1 cellular context compared by ENCODE assay signal in the genomic region with DNA sequence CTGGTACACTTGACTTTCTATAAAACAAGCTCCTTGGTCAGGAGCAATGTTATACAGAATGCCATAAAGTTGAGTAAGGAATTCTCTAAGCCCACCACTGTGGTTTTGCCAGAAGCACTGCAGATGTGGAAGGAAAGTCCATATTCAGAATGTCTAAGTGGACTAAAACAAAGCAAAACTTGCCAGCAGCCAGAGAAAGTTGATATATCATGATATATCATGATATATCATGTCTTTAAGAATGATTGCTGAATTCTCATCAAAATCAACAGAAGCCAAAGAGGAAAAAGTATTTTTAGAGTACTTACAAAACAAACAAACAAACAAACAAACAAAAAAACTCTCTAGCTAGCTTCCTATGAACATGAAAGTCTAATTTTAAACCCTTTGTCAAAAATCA.
TF ChIP-seq lines count a peak whose summit lies in the region.

No MANE protein-coding gene starts in this region.

TF ChIP-seq in SK-N-SH treated with all-trans-retinoic acid at 6 μM for 48 hours, 23 proteins besides CTCF, POLR2A, EP300 and RAD21 (continued from another document):
- no peak for TF ChIP-seq TSHZ2 (CRISPR knock-in tag; IDR thresholded peaks at IDR 0.05)
- TF ChIP-seq SNAI2 (CRISPR knock-in tag; IDR thresholded peaks at IDR 0.05) = no peak
- no peak for TF ChIP-seq PPARA (CRISPR knock-in tag; IDR thresholded peaks at IDR 0.05; ENCODE audit: borderline replicate concordance)
- no peak for TF ChIP-seq ZFP3 (CRISPR knock-in tag; IDR thresholded peaks at IDR 0.05)
- no peak for TF ChIP-seq ZFP30 (CRISPR knock-in tag; IDR thresholded peaks at IDR 0.05)
- TF ChIP-seq ZC3H10 (CRISPR knock-in tag; IDR thresholded peaks at IDR 0.05) = no peak
- no peak for TF ChIP-seq ISL1 (CRISPR knock-in tag; IDR thresholded peaks at IDR 0.05)
- TF ChIP-seq TCF4 (CRISPR knock-in tag; IDR thresholded peaks at IDR 0.05; ENCODE audit: borderline replicate concordance) = no peak
- TF ChIP-seq OSR1 (CRISPR knock-in tag; IDR thresholded peaks at IDR 0.05) = no peak
- no peak for TF ChIP-seq PATZ1 (CRISPR knock-in tag; IDR thresholded peaks at IDR 0.05; ENCODE audit: borderline replicate concordance)
